Comparison of ENCODE assay signal across 8 cellular contexts in genomic region chr4:102760645-102761477, GRCh38. TPM values are rescaled to one million over a fixed set of nuclear protein-coding genes. Genes with fewer than 3 reads are reported as not detected.
A peak's percentile ranks its signal among the peaks of the same experiment; 100 is the strongest.
DNase-seq lines count a peak whose midpoint lies in the region; ATAC-seq and TF ChIP-seq lines count a peak whose summit lies in the region.

Gene MANBA (minus strand): TSS chr4:102760968. CDS start chr4:102760894, 74 bp downstream.

- peak in 1 of 2 donors; percentile 88 for TF ChIP-seq POLR2A in thyroid gland (IDR thresholded peaks at IDR 0.05)

- peak within 1 kb of the TSS; percentile 91 for H3K27ac Mint-ChIP-seq in activated naive CD8-positive, alpha-beta T cell

- H3K4me3 ChIP-seq in GM12865 (ENCODE audit: low read depth, low read length) (peak within 1 kb of the TSS; percentile 91), parathyroid adenoma (ENCODE audit: low read depth, low read length) (peak within 1 kb of the TSS; percentile 80), thyroid gland (replicated peaks in 1 of 3) (peak within 1 kb of the TSS; percentile 81 to 99 (median 82))

- 0 to 1% methylated on average over 19 to 38 of the region's 68 CpGs for WGBS in thyroid gland, 2 donors

- H3K36me3 Mint-ChIP-seq in activated naive CD8-positive, alpha-beta T cell, result no peaks in the 10 kb centered on the region

- DNase-seq in GM12865 (ENCODE audit: low read depth), result peak; percentile 90
- peak; percentile 62 for DNase-seq in NCI-H1092 (lab: John Stamatoyannopoulos, UW)
- DNase-seq in SKM-1 treated with dmso at 0.1 percent for 144 hours (lab: John Stamatoyannopoulos, UW; ENCODE audit: unreplicated experiment), result peak; percentile 75
- peak; percentile 92 for DNase-seq in Right ventricle myocardium superior
- DNase-seq in thyroid gland, result peak; percentile 84 to 87

- peak within 1 kb of the TSS; percentile 96 for H3K4me3 Mint-ChIP-seq in activated naive CD8-positive, alpha-beta T cell

- peaks cover 2% of the 10 kb centered on the region for H3K79me2 ChIP-seq in parathyroid adenoma

- peak within 1 kb of the TSS; percentile 93 for H2AFZ ChIP-seq in parathyroid adenoma

- H3K27me3 ChIP-seq in parathyroid adenoma (ENCODE audit: control insufficient read depth, insufficient read depth, low read length) (no peaks in the 10 kb centered on the region), thyroid gland (no peaks in the 10 kb centered on the region)

- H3K9me3 ChIP-seq in parathyroid adenoma (ENCODE audit: control insufficient read depth, low read length), result no peaks in the 10 kb centered on the region
- no peaks in the 10 kb centered on the region for H3K9me3 ChIP-seq in thyroid gland

- ATAC-seq in HG02623 (IDR thresholded peaks at IDR 0.05; ENCODE audit: unreplicated experiment) (peak; percentile 87), Right ventricle myocardium superior (ENCODE audit: poor library complexity) (peak; percentile 99)

- TF ChIP-seq CTCF in GM12865 (IDR thresholded peaks at IDR 0.05; ENCODE audit: insufficient read depth, low read depth, low read length, missing control alignments) (no peak), parathyroid adenoma (IDR thresholded peaks at IDR 0.05) (no peak), thyroid gland (IDR thresholded peaks at IDR 0.05) (no peak)

- intact Hi-C loops in Right ventricle myocardium superior (cut with DNase I) (loop anchor here (5.0 kb wide), 1 partner anchor 66 kb away; the partner anchor contains the start of gene UBE2D3), thyroid gland (cut with DNase I) (no loop called here)

- peaks cover 3% of the 10 kb centered on the region for H3K4me1 ChIP-seq in parathyroid adenoma
- H3K4me1 ChIP-seq in thyroid gland, result no peaks in the 10 kb centered on the region

- peaks cover 38% of the 10 kb centered on the region for H3K4me1 Mint-ChIP-seq in activated naive CD8-positive, alpha-beta T cell (ENCODE audit: low read depth)

- peaks cover 2% of the 10 kb centered on the region for H3K27me3 Mint-ChIP-seq in activated naive CD8-positive, alpha-beta T cell

- H3K36me3 ChIP-seq in parathyroid adenoma (ENCODE audit: control insufficient read depth, insufficient read depth, low read length) (no peaks in the 10 kb centered on the region), thyroid gland (no peaks in the 10 kb centered on the region)

- peak within 1 kb of the TSS; percentile 80 for H3K4me2 ChIP-seq in parathyroid adenoma (ENCODE audit: low read length)

- peak within 1 kb of the TSS; percentile 44 for H3K27ac ChIP-seq in parathyroid adenoma
- peak within 1 kb of the TSS; percentile 67 to 87 (median 78) for H3K27ac ChIP-seq in thyroid gland

- H3K9ac ChIP-seq in parathyroid adenoma, result no peak within 1 kb of the TSS

- H3K9me3 Mint-ChIP-seq in activated naive CD8-positive, alpha-beta T cell (ENCODE audit: low read depth), result no peaks in the 10 kb centered on the region

RNA-seq across cellular contexts. Expression of gene MANBA, which starts in this region (rescaled TPM):
- total RNA-seq in Right ventricle myocardium superior (22.4 TPM), thyroid gland (10 to 100 TPM; 41.3 to 53.4 (median 45.5) TPM)

Comparison
In these comparisons a context has a peak if more than half of its experiments do, and no peak if none do; other contexts are left out.
1. Peak in every context shown above with its lines: DNase-seq, ATAC-seq, H3K4me3 ChIP-seq and H3K27ac ChIP-seq.